In genomic region chr7:127584648-127585043, GRCh38 we compare ENCODE assay signal across 8 cellular contexts. TPM values are rescaled to one million over a fixed set of nuclear protein-coding genes. Genes with fewer than 3 reads are reported as not detected.
DNase-seq lines count a peak whose midpoint lies in the region; ATAC-seq and TF ChIP-seq lines count a peak whose summit lies in the region.

No MANE protein-coding gene starts in this region.

- no peaks in the 10 kb centered on the region for H3K27me3 Mint-ChIP-seq in stimulated activated naive CD8-positive, alpha-beta T cell treated with anti-CD3 and anti-CD28 coated beads, Interleukin-15, Interleukin-2, amounts not matched to agents 100 ng/mL and 50 ng/mL, for 24 hours

- peak overlapping the region; percentile 42 for H3K9ac ChIP-seq in mammary epithelial cell (ENCODE audit: insufficient read depth, low read length)

- 28% methylated on average over 9 of the region's 12 CpGs for WGBS in mammary epithelial cell (ENCODE audit: low coverage, missing lambda C conversion rate)
- 25 to 30% methylated on average over 12 of the region's 12 CpGs for WGBS in aorta, 2 donors

- no peaks in the 10 kb centered on the region for H4K20me1 ChIP-seq in mammary epithelial cell (ENCODE audit: insufficient read depth, low read length)

- CTCF ChIA-PET in mammary epithelial cell (lab: Charles Lee; ENCODE audit: low non-redundant PET), result no interaction called here

- H3K36me3 ChIP-seq in mammary epithelial cell (ENCODE audit: insufficient read depth, low read length) (peaks cover 8% of the 10 kb centered on the region), mucosa of descending colon (ENCODE audit: low read depth) (no peaks in the 10 kb centered on the region), aorta (ENCODE audit: control insufficient read depth in 1 of 2, insufficient read depth in 2 of 2, low read length in 1 of 2) (peaks cover 0 to 5% of the 10 kb centered on the region in 2 donors)

- H3K9me3 Mint-ChIP-seq in stimulated activated naive CD8-positive, alpha-beta T cell treated with anti-CD3 and anti-CD28 coated beads, Interleukin-15, Interleukin-2, amounts not matched to agents 100 ng/mL and 50 ng/mL, for 24 hours, result no peaks in the 10 kb centered on the region

- no peak for DNase-seq in stimulated activated naive CD8-positive, alpha-beta T cell treated with anti-CD3 and anti-CD28 coated beads, Interleukin-15, Interleukin-2, amounts not matched to agents 100 U/mL and 50 U/mL, for 24 hours
- DNase-seq in mammary epithelial cell, result no peak
- peak in 1 of 3 donors; percentile 56 for DNase-seq in mucosa of descending colon
- no peak for DNase-seq in aorta
- DNase-seq in HCEC 1CT, result no peak
- DNase-seq in NCI-H526 (lab: John Stamatoyannopoulos, UW), result no peak

- H3K9me3 ChIP-seq in mammary epithelial cell (replicated peaks; ENCODE audit: insufficient read depth, low read length) (no peaks in the 10 kb centered on the region), mucosa of descending colon (no peaks in the 10 kb centered on the region), aorta (ENCODE audit: control insufficient read depth, low read length) (no peaks in the 10 kb centered on the region)

- BruUV-seq in mammary epithelial cell (replicated peaks; lab: Mats Ljungman, UMichigan), result no TSS peak

- in situ Hi-C loops in mammary epithelial cell (cut with MboI; ENCODE audit: low sequenced_read_pairs in 2 of 2), result no loop called here

- H2AFZ ChIP-seq in mammary epithelial cell (ENCODE audit: low read depth, low read length), result peak overlapping the region; percentile 100

- no peak for TF ChIP-seq CTCF in mammary epithelial cell (conservative IDR thresholded peaks at IDR 0.05 in 1 of 2, IDR thresholded peaks at IDR 0.05 in 1 of 2; ENCODE audit: extremely low read depth in 1 of 2, insufficient read depth in 1 of 2, low read depth in 1 of 2, low read length in 2 of 2)
- no peak for TF ChIP-seq CTCF in mucosa of descending colon (IDR thresholded peaks at IDR 0.05)

- H3K27me3 ChIP-seq in mammary epithelial cell (ENCODE audit: insufficient read depth, low read length) (no peaks in the 10 kb centered on the region), aorta (ENCODE audit: control insufficient read depth in 1 of 2, insufficient read depth in 2 of 2, low read length in 1 of 2) (no peaks in the 10 kb centered on the region)

- H3K4me3 ChIP-seq in mammary epithelial cell (replicated peaks in 1 of 3; ENCODE audit: insufficient read depth in 1 of 3, low read depth in 2 of 3, low read length in 3 of 3) (peak overlapping the region; percentile 54 to 73 (median 69)), mucosa of descending colon (peak overlapping the region; percentile 71), aorta (ENCODE audit: low read length in 2 of 2) (peak overlapping the region; percentile 51 to 66)

- H3K4me2 ChIP-seq in mammary epithelial cell (ENCODE audit: insufficient read depth, low read depth, low read length), result peak overlapping the region; percentile 95

- dilution Hi-C loops in mammary epithelial cell (cut with HindIII; ENCODE audit: low sequenced_read_pairs), result loop anchor here (5.0 kb wide), 1 partner anchor 63 kb away; no protein-coding TSS in a partner anchor

- no peak for ATAC-seq in stimulated activated naive CD8-positive, alpha-beta T cell treated with anti-CD3 and anti-CD28 coated beads, Interleukin-15, Interleukin-2, amounts not matched to agents 100 U/mL and 50 U/mL, for 24 hours
- no peak for ATAC-seq in mucosa of descending colon
- ATAC-seq in aorta (ENCODE audit: low FRiP score), result no peak
- no peak for ATAC-seq in GM21825 (IDR thresholded peaks at IDR 0.05; ENCODE audit: unreplicated experiment)

- intact Hi-C loops in mammary epithelial cell (cut with micrococcal nuclease), result loop anchor here (5.0 kb wide), 1 partner anchor 123 kb away; no protein-coding TSS in a partner anchor
- intact Hi-C loops in mucosa of descending colon (cut with DNase I, micrococcal nuclease), result no loop called here
- intact Hi-C loops in aorta (cut with DNase I), result loop anchor here (5.0 to 10.0 kb wide), 3 partner anchors 48 to 190 kb away; partner anchors contain the start of genes ZNF800 (in 2 of the 2) and SND1 (in 1 of the 2)

- peaks cover 24% of the 10 kb centered on the region for H3K4me1 ChIP-seq in mammary epithelial cell (ENCODE audit: insufficient read depth, low read length)
- H3K4me1 ChIP-seq in mucosa of descending colon (ENCODE audit: low read depth), result peaks cover 32% of the 10 kb centered on the region
- H3K4me1 ChIP-seq in aorta (ENCODE audit: control insufficient read depth in 1 of 2, insufficient read depth in 2 of 2, low read length in 2 of 2), result peaks cover 1 to 4% of the 10 kb centered on the region in 2 donors

- H3K4me1 Mint-ChIP-seq in stimulated activated naive CD8-positive, alpha-beta T cell treated with anti-CD3 and anti-CD28 coated beads, Interleukin-15, Interleukin-2, amounts not matched to agents 100 ng/mL and 50 ng/mL, for 24 hours (ENCODE audit: low read depth), result peaks cover 69% of the 10 kb centered on the region

- H3K79me2 ChIP-seq in mammary epithelial cell (ENCODE audit: insufficient read depth, low read length), result peaks cover 62% of the 10 kb centered on the region

- H3K27ac ChIP-seq in mammary epithelial cell (ENCODE audit: insufficient read depth, low read depth, low read length), result peak overlapping the region; percentile 70
- peak overlapping the region in 1 of 2 donors; percentile 83 for H3K27ac ChIP-seq in aorta (ENCODE audit: low read depth in 1 of 2, low read length in 2 of 2)

- peak overlapping the region; percentile 90 for H3K4me3 Mint-ChIP-seq in stimulated activated naive CD8-positive, alpha-beta T cell treated with anti-CD3 and anti-CD28 coated beads, Interleukin-15, Interleukin-2, amounts not matched to agents 100 ng/mL and 50 ng/mL, for 24 hours

- peak overlapping the region; percentile 85 for H3K27ac Mint-ChIP-seq in stimulated activated naive CD8-positive, alpha-beta T cell treated with anti-CD3 and anti-CD28 coated beads, Interleukin-15, Interleukin-2, amounts not matched to agents 100 ng/mL and 50 ng/mL, for 24 hours

- H3K36me3 Mint-ChIP-seq in stimulated activated naive CD8-positive, alpha-beta T cell treated with anti-CD3 and anti-CD28 coated beads, Interleukin-15, Interleukin-2, amounts not matched to agents 100 ng/mL and 50 ng/mL, for 24 hours (ENCODE audit: low read depth), result peaks cover 33% of the 10 kb centered on the region

RNA-seq across cellular contexts. Expression of gene GCC1, which starts 0.8 kb away (rescaled TPM):
- total RNA-seq in mammary epithelial cell, result 10 to 100 TPM; 22.3 to 25.4 TPM
- 7.4 TPM for polyA plus RNA-seq in mammary epithelial cell
- polyA minus RNA-seq in mammary epithelial cell, result 25.9 TPM
- total RNA-seq in mucosa of descending colon, result 10 to 100 TPM; 14.8 to 18.0 (median 17.8) TPM
- total RNA-seq in aorta, result 10 to 100 TPM; 13.1 to 13.6 TPM
- 1 to 10 TPM; 5.5 to 7.3 TPM for polyA plus RNA-seq in aorta

RNA-seq across cellular contexts. Expression of gene ARF5, which starts 3.6 kb away (rescaled TPM):
- 100 to 1,000 TPM; 183 to 196 TPM for total RNA-seq in mammary epithelial cell
- 400 TPM for polyA plus RNA-seq in mammary epithelial cell
- 182 TPM for polyA minus RNA-seq in mammary epithelial cell
- 100 to 1,000 TPM in 2 of 3 donors, 10 to 100 TPM in 1; 94.3 to 160 (median 141) TPM for total RNA-seq in mucosa of descending colon
- 10 to 100 TPM; 91.6 to 92.9 TPM for total RNA-seq in aorta
- 100 to 1,000 TPM; 158 to 171 TPM for polyA plus RNA-seq in aorta

RNA-seq across cellular contexts. Expression of gene FSCN3, which starts 8.9 kb away (rescaled TPM):
- total RNA-seq in mammary epithelial cell (1 to 10 TPM in 1 of 2 donors, under 1 TPM in 1; 0.52 to 2.8 TPM), mucosa of descending colon (1 to 10 TPM in 1 of 3 donors, under 1 TPM in 2; 0.35 to 1.0 (median 0.52) TPM), aorta (1 to 10 TPM; 1.0 to 1.6 TPM)
- polyA plus RNA-seq in mammary epithelial cell (1.1 TPM), aorta (not detected)
- not detected for polyA minus RNA-seq in mammary epithelial cell

RNA-seq across cellular contexts. Expression of gene PAX4, which starts 33.3 kb away (rescaled TPM):
- not detected for total RNA-seq in mammary epithelial cell
- polyA plus RNA-seq in mammary epithelial cell, result not detected
- polyA minus RNA-seq in mammary epithelial cell, result not detected
- 1 to 10 TPM in 1 of 3 donors, under 1 TPM in 1, not detected in 1; 0.96 to 1.8 TPM for total RNA-seq in mucosa of descending colon
- not detected for total RNA-seq in aorta
- polyA plus RNA-seq in aorta, result not detected

Comparison
In these comparisons a context has a peak if more than half of its experiments do, and no peak if none do; other contexts are left out.
1. intact Hi-C loops: an anchor here in mammary epithelial cell (5.0 kb wide) and aorta (5.0 to 10.0 kb wide); none called in mucosa of descending colon.